8 cellular contexts compared by ENCODE assay signal in genomic region chr10:43396061-43396927, GRCh38. TPM values are rescaled to one million over a fixed set of nuclear protein-coding genes. Genes with fewer than 3 reads are reported as not detected.
DNase-seq lines count a peak whose midpoint lies in the region; ATAC-seq, FAIRE-seq and TF ChIP-seq lines count a peak whose summit lies in the region.

No MANE protein-coding gene starts in this region.

- peaks cover 67% of the 10 kb centered on the region for H3K36me3 ChIP-seq in WERI-Rb-1
- peaks cover 17 to 20% of the 10 kb centered on the region in 2 donors for H3K36me3 ChIP-seq in small intestine (ENCODE audit: control insufficient read depth in 2 of 2, insufficient read depth in 2 of 2, low read length in 2 of 2)

- peak overlapping the region; percentile 98 for H3K27ac ChIP-seq in WERI-Rb-1
- H3K27ac ChIP-seq in small intestine (ENCODE audit: low read depth in 1 of 2, low read length in 1 of 2), result peak overlapping the region; percentile 99 to 100

- H3K4me3 ChIP-seq in WERI-Rb-1 (ENCODE audit: low read depth, low read length) (peak overlapping the region; percentile 81), cardiac fibroblast (replicated peaks in 1 of 2; ENCODE audit: low read depth in 2 of 2, low read length in 2 of 2) (peak overlapping the region; percentile 62 to 68), small intestine (ENCODE audit: low read depth in 1 of 2, low read length in 2 of 2) (peak overlapping the region; percentile 66 to 77)

- TF ChIP-seq CTCF in WERI-Rb-1 (IDR thresholded peaks at IDR 0.05; ENCODE audit: low read depth, low read length) (no peak), cardiac fibroblast (IDR thresholded peaks at IDR 0.05; ENCODE audit: low read depth, low read length) (no peak)

- 0 to 3% (median 1%) methylated on average over 55 to 71 of the region's 71 CpGs for WGBS in small intestine, 3 donors

- peak; percentile 52 for FAIRE-seq in GM12891 (lab: Jason Lieb, UNC)
- no peak for FAIRE-seq in small intestine (lab: Jason Lieb, UNC)

- H3K9me3 ChIP-seq in WERI-Rb-1 (ENCODE audit: severe bottlenecking) (no peaks in the 10 kb centered on the region), small intestine (ENCODE audit: control insufficient read depth, low read depth) (no peaks in the 10 kb centered on the region)

- peaks cover 6 to 26% of the 10 kb centered on the region in 2 donors for H3K4me1 ChIP-seq in small intestine (ENCODE audit: control insufficient read depth in 2 of 2, insufficient read depth in 1 of 2, low read depth in 1 of 2, low read length in 1 of 2)

- H3K27me3 ChIP-seq in WERI-Rb-1 (ENCODE audit: insufficient read depth, low read depth, severe bottlenecking), result no peaks in the 10 kb centered on the region
- H3K27me3 ChIP-seq in small intestine (ENCODE audit: control insufficient read depth in 2 of 2, insufficient read depth in 2 of 2, low read length in 2 of 2), result no peaks in the 10 kb centered on the region

- peak; percentile 86 for DNase-seq in GM12891 (ENCODE audit: insufficient read length, low spot score)
- DNase-seq in NCI-H1092 treated with DMSO at 0.1 percent for 48 hours (lab: John Stamatoyannopoulos, UW), result peak; percentile 61
- DNase-seq in WERI-Rb-1, result peak; percentile 88
- DNase-seq in cardiac fibroblast (ENCODE audit: low read depth in 2 of 2), result peak; percentile 70 to 80
- peak; percentile 49 for DNase-seq in inferior parietal cortex (ENCODE audit: extremely low spot score)
- DNase-seq in small intestine, result peak; percentile 87

- TF ChIP-seq POLR2A in GM12891 (IDR thresholded peaks at IDR 0.05; ENCODE audit: low read depth, low read length), result no peak

- ATAC-seq in HG02588 (IDR thresholded peaks at IDR 0.05; ENCODE audit: unreplicated experiment) (peak; percentile 57), GM18870 (IDR thresholded peaks at IDR 0.05; ENCODE audit: unreplicated experiment) (no peak)

TF ChIP-seq in GM12891, 5 proteins besides CTCF, POLR2A, EP300 and RAD21:
- TF ChIP-seq POU2F2 (IDR thresholded peaks at IDR 0.05; ENCODE audit: low read depth, low read length), result no peak; the same call in 1 of the 2 replicates
- TF ChIP-seq POLR2AphosphoS5 (IDR thresholded peaks at IDR 0.05; ENCODE audit: low read depth, low read length), result no peak

RNA-seq across cellular contexts. Expression of gene HNRNPF, which starts 12.7 kb away (rescaled TPM):
- polyA plus RNA-seq in GM12891 (2012; ENCODE audit: low read depth, missing spikeins), result 143 TPM
- polyA plus RNA-seq in small intestine, result 100 to 1,000 TPM; 138 to 194 (median 158) TPM

RNA-seq across cellular contexts. Expression of gene FXYD4, which starts 24.9 kb away (rescaled TPM):
- not detected for polyA plus RNA-seq in GM12891 (2012; ENCODE audit: low read depth, missing spikeins)
- polyA plus RNA-seq in small intestine, result under 1 TPM in 1 of 3 donors, not detected in 2; 0.10 TPM

RNA-seq across cellular contexts. Expression of gene ZNF487, which starts 40.6 kb away (rescaled TPM):
- polyA plus RNA-seq in GM12891 (2012; ENCODE audit: low read depth, missing spikeins), result 0.83 TPM
- 10 to 100 TPM in 2 of 3 donors, 1 to 10 TPM in 1; 5.0 to 17.4 (median 11.3) TPM for polyA plus RNA-seq in small intestine
